Comparison of ENCODE assay signal across 1 cellular context in genomic region chr17:18107971-18108370, GRCh38.
TF ChIP-seq lines count a peak whose summit lies in the region.

No MANE protein-coding gene starts in this region.

TF ChIP-seq in IMR-90, 13 proteins besides CTCF, POLR2A, EP300 and RAD21:
- TF ChIP-seq MAFK (IDR thresholded peaks at IDR 0.05; ENCODE audit: low read depth, low read length) (no peak), RFX5 (IDR thresholded peaks at IDR 0.05; ENCODE audit: low read depth, low read length) (no peak), SMC3 (IDR thresholded peaks at IDR 0.05; ENCODE audit: low read depth, low read length) (no peak), CEBPB (IDR thresholded peaks at IDR 0.05; ENCODE audit: low read depth, low read length) (no peak), CHD1 (IDR thresholded peaks at IDR 0.05; ENCODE audit: low read depth, low read length) (no peak), MXI1 (IDR thresholded peaks at IDR 0.05; ENCODE audit: borderline replicate concordance, low read depth, low read length) (no peak), NFE2L2 (IDR thresholded peaks at IDR 0.05; ENCODE audit: low read depth, low read length) (no peak), BHLHE40 (IDR thresholded peaks at IDR 0.05; ENCODE audit: low read depth, low read length) (no peak)
